8 cellular contexts compared by ENCODE assay signal in genomic region chr9:14326264-14326826, GRCh38. TPM values are rescaled to one million over a fixed set of nuclear protein-coding genes. Genes with fewer than 3 reads are reported as not detected.
DNase-seq lines count a peak whose midpoint lies in the region; ATAC-seq lines count a peak whose summit lies in the region.

No MANE protein-coding gene starts in this region.

- peaks cover 23% of the 10 kb centered on the region for H3K4me1 ChIP-seq in adipocyte (ENCODE audit: control insufficient read depth, insufficient read depth, low read length)

- peaks cover 13% of the 10 kb centered on the region for H3K4me1 Mint-ChIP-seq in activated CD4-positive, alpha-beta T cell treated with anti-CD3 and anti-CD28 coated beads, Interleukin-2, amount 10 ng/mL, durations not matched to agents 24 days and 14 days
- peaks cover 13% of the 10 kb centered on the region for H3K4me1 Mint-ChIP-seq in activated CD4-positive, alpha-beta T cell treated with anti-CD3 and anti-CD28 coated beads, Interleukin-2, amount 10 ng/mL, durations not matched to agents 7 days and 5 days
- peaks cover 18% of the 10 kb centered on the region for H3K4me1 Mint-ChIP-seq in stimulated activated naive CD8-positive, alpha-beta T cell treated with anti-CD3 and anti-CD28 coated beads, Interleukin-15, amount 100 ng/mL, for 72 hours

- H3K27me3 ChIP-seq in adipocyte (replicated peaks; ENCODE audit: control insufficient read depth, insufficient read depth, low read length), result no peaks in the 10 kb centered on the region

- H3K27me3 Mint-ChIP-seq in activated CD4-positive, alpha-beta T cell treated with anti-CD3 and anti-CD28 coated beads, Interleukin-2, amount 10 ng/mL, durations not matched to agents 24 days and 14 days, result peaks cover 52% of the 10 kb centered on the region
- H3K27me3 Mint-ChIP-seq in activated CD4-positive, alpha-beta T cell treated with anti-CD3 and anti-CD28 coated beads, Interleukin-2, amount 10 ng/mL, durations not matched to agents 7 days and 5 days, result peaks cover 53% of the 10 kb centered on the region
- H3K27me3 Mint-ChIP-seq in stimulated activated naive CD8-positive, alpha-beta T cell treated with anti-CD3 and anti-CD28 coated beads, Interleukin-15, amount 100 ng/mL, for 72 hours, result peaks cover 44% of the 10 kb centered on the region

- peaks cover 3% of the 10 kb centered on the region for H3K36me3 Mint-ChIP-seq in activated CD4-positive, alpha-beta T cell treated with anti-CD3 and anti-CD28 coated beads, Interleukin-2, amount 10 ng/mL, durations not matched to agents 24 days and 14 days (ENCODE audit: low read depth)
- H3K36me3 Mint-ChIP-seq in activated CD4-positive, alpha-beta T cell treated with anti-CD3 and anti-CD28 coated beads, Interleukin-2, amount 10 ng/mL, durations not matched to agents 7 days and 5 days (ENCODE audit: low read depth), result no peaks in the 10 kb centered on the region

- H3K9ac ChIP-seq in adipocyte (ENCODE audit: low read length), result no peak overlapping the region

- no peaks in the 10 kb centered on the region for H3K9me3 Mint-ChIP-seq in activated CD4-positive, alpha-beta T cell treated with anti-CD3 and anti-CD28 coated beads, Interleukin-2, amount 10 ng/mL, durations not matched to agents 24 days and 14 days
- H3K9me3 Mint-ChIP-seq in activated CD4-positive, alpha-beta T cell treated with anti-CD3 and anti-CD28 coated beads, Interleukin-2, amount 10 ng/mL, durations not matched to agents 7 days and 5 days, result no peaks in the 10 kb centered on the region
- no peaks in the 10 kb centered on the region for H3K9me3 Mint-ChIP-seq in stimulated activated naive CD8-positive, alpha-beta T cell treated with anti-CD3 and anti-CD28 coated beads, Interleukin-15, amount 100 ng/mL, for 72 hours

- H3K4me3 Mint-ChIP-seq in activated CD4-positive, alpha-beta T cell treated with anti-CD3 and anti-CD28 coated beads, Interleukin-2, amount 10 ng/mL, durations not matched to agents 24 days and 14 days, result no peak overlapping the region
- no peak overlapping the region for H3K4me3 Mint-ChIP-seq in activated CD4-positive, alpha-beta T cell treated with anti-CD3 and anti-CD28 coated beads, Interleukin-2, amount 10 ng/mL, durations not matched to agents 7 days and 5 days
- no peak overlapping the region for H3K4me3 Mint-ChIP-seq in stimulated activated naive CD8-positive, alpha-beta T cell treated with anti-CD3 and anti-CD28 coated beads, Interleukin-15, amount 100 ng/mL, for 72 hours

- no peaks in the 10 kb centered on the region for H3K36me3 ChIP-seq in adipocyte (ENCODE audit: control insufficient read depth, insufficient read depth, low read length, severe bottlenecking)

- H3K4me3 ChIP-seq in adipocyte (ENCODE audit: low read length), result no peak overlapping the region

- intact Hi-C loops in activated CD4-positive, alpha-beta T cell treated with anti-CD3 and anti-CD28 coated beads, Interleukin-2, amount 10 ng/mL, durations not matched to agents 24 days and 14 days (cut with micrococcal nuclease), result no loop called here

- POLR2A ChIA-PET in activated CD4-positive, alpha-beta T cell treated with anti-CD3 and anti-CD28 coated beads, Interleukin-2, amount 10 ng/mL, durations not matched to agents 7 days and 5 days (lab: Charles Lee), result no interaction called here

- peak; percentile 54 for DNase-seq in activated CD4-positive, alpha-beta T cell treated with anti-CD3 and anti-CD28 coated beads, Interleukin-2, amount 10 ng/mL, durations not matched to agents 24 days and 14 days
- no peak for DNase-seq in activated CD4-positive, alpha-beta T cell treated with anti-CD3 and anti-CD28 coated beads, Interleukin-2, amount 10 ng/mL, durations not matched to agents 7 days and 5 days
- DNase-seq in NCI-H1436 (lab: John Stamatoyannopoulos, UW) (peak; percentile 79), adipocyte (ENCODE audit: low read depth) (peak; percentile 58)
- peak in 1 of 2 donors; percentile 43 for DNase-seq in stimulated activated naive CD8-positive, alpha-beta T cell treated with anti-CD3 and anti-CD28 coated beads, Interleukin-15, amount 100 ng/mL, for 72 hours
- DNase-seq in stimulated activated CD4-positive, alpha-beta T cell treated with anti-CD3 and anti-CD28 coated beads, Interleukin-15, amount 100 ng/mL, for 24 hours, result no peak
- DNase-seq in activated CD4-positive, alpha-beta T cell treated with anti-CD3 and anti-CD28 coated beads for 1 hour, result no peak
- no peak for DNase-seq in stimulated activated CD8-positive, alpha-beta memory T cell treated with anti-CD3 and anti-CD28 coated beads, Interleukin-4, amount 100 ng/mL, for 48 hours

- no peaks in the 10 kb centered on the region for H3K9me3 ChIP-seq in adipocyte (ENCODE audit: control insufficient read depth, low read length)

- no peak overlapping the region for H3K27ac Mint-ChIP-seq in activated CD4-positive, alpha-beta T cell treated with anti-CD3 and anti-CD28 coated beads, Interleukin-2, amount 10 ng/mL, durations not matched to agents 24 days and 14 days
- H3K27ac Mint-ChIP-seq in activated CD4-positive, alpha-beta T cell treated with anti-CD3 and anti-CD28 coated beads, Interleukin-2, amount 10 ng/mL, durations not matched to agents 7 days and 5 days, result no peak overlapping the region
- H3K27ac Mint-ChIP-seq in stimulated activated naive CD8-positive, alpha-beta T cell treated with anti-CD3 and anti-CD28 coated beads, Interleukin-15, amount 100 ng/mL, for 72 hours, result no peak overlapping the region

- peak; percentile 82 for ATAC-seq in stimulated activated naive CD8-positive, alpha-beta T cell treated with anti-CD3 and anti-CD28 coated beads, Interleukin-15, amount 100 ng/mL, for 72 hours

- CTCF ChIA-PET in activated CD4-positive, alpha-beta T cell treated with anti-CD3 and anti-CD28 coated beads, Interleukin-2, amount 10 ng/mL, durations not matched to agents 7 days and 5 days (lab: Charles Lee), result no interaction called here

RNA-seq across cellular contexts. Expression of gene NFIB, which starts 12.4 kb away (rescaled TPM):
- total RNA-seq in activated CD4-positive, alpha-beta T cell treated with anti-CD3 and anti-CD28 coated beads, Interleukin-2, amount 10 ng/mL, durations not matched to agents 24 days and 14 days, result not detected in 2 replicates
- total RNA-seq in activated CD4-positive, alpha-beta T cell treated with anti-CD3 and anti-CD28 coated beads, Interleukin-2, amount 10 ng/mL, durations not matched to agents 7 days and 5 days, result not detected

Comparison
In these comparisons a context has a peak if more than half of its experiments do, and no peak if none do; other contexts are left out.
1. DNase-seq: peak in activated CD4-positive, alpha-beta T cell treated with anti-CD3 and anti-CD28 coated beads, Interleukin-2, amount 10 ng/mL, durations not matched to agents 24 days and 14 days (single experiment), NCI-H1436 (single experiment) and adipocyte (single experiment); none in activated CD4-positive, alpha-beta T cell treated with anti-CD3 and anti-CD28 coated beads, Interleukin-2, amount 10 ng/mL, durations not matched to agents 7 days and 5 days (single experiment), stimulated activated CD4-positive, alpha-beta T cell treated with anti-CD3 and anti-CD28 coated beads, Interleukin-15, amount 100 ng/mL, for 24 hours (single experiment), activated CD4-positive, alpha-beta T cell treated with anti-CD3 and anti-CD28 coated beads for 1 hour (single experiment) and stimulated activated CD8-positive, alpha-beta memory T cell treated with anti-CD3 and anti-CD28 coated beads, Interleukin-4, amount 100 ng/mL, for 48 hours (single experiment).